8 cellular contexts compared by ENCODE assay signal in the genomic region with DNA sequence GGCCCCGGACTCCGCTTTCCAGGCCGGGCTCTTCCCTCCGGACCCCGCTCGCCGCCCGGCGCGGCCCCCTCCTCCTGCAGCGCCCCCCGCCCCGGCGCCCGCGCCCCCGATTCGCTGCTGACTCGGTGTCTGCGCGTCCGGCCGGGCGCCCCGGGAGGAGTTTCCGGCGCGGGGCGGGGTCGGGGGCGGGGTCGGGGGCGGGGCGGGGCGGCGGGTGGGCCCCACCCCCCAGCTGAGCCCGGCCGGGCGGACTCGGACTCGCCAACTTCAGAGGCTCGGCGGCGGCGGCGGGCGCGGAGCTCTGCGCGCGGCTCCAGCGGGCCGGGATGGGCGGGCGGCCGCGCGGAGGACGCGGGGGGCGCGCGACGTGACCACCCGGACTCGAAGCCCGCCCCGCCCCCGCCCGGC. TPM values are rescaled to one million over a fixed set of nuclear protein-coding genes. Genes with fewer than 3 reads are reported as not detected.
DNase-seq lines count a peak whose midpoint lies in the region; ATAC-seq and TF ChIP-seq lines count a peak whose summit lies in the region.

METRNL (plus strand) TSS at position 270 of the 408 bp plus-strand sequence. CDS start 207 bp downstream, outside the sequence.

- H3K9me3 ChIP-seq in DOHH2 (ENCODE audit: control insufficient read depth, insufficient read depth, low read length) = no peaks in the 10 kb centered on the region
- no peaks in the 10 kb centered on the region for H3K9me3 ChIP-seq in HEK293 (ENCODE audit: control insufficient read depth, insufficient read depth, low read depth, low read length)
- H3K9me3 ChIP-seq in OCI-LY7 (ENCODE audit: low read length) = no peaks in the 10 kb centered on the region

- H3K79me2 ChIP-seq in DOHH2 (ENCODE audit: control insufficient read depth, low read length) = peaks cover 39% of the 10 kb centered on the region
- no peaks in the 10 kb centered on the region for H3K79me2 ChIP-seq in OCI-LY7 (ENCODE audit: insufficient read depth, low read depth, low read length)

- DNase-seq in OCI-LY7 (ENCODE audit: low spot score) (peak; percentile 83), fibroblast of the aortic adventitia (ENCODE audit: low read depth) (peak; percentile 56), natural killer cell (peak; percentile 80)
- peak; percentile 46 for DNase-seq in activated T-helper 2 cell treated with anti-CD3 and anti-CD28 coated beads, Interferon-gamma antibody, Interleukin-2, Interleukin-4, amounts not matched to agents 10 μg/mL and 5 μg/mL and 100 μg/mL, durations not matched to agents 14 hours and 24 hours and 36 hours (ENCODE audit: low spot score)
- peak; percentile 67 to 78 for DNase-seq in stimulated activated naive CD8-positive, alpha-beta T cell treated with anti-CD3 and anti-CD28 coated beads, Interleukin-15, amount 100 ng/mL, for 72 hours

- H3K4me1 ChIP-seq in DOHH2 (ENCODE audit: control insufficient read depth, low read length) (peaks cover 34% of the 10 kb centered on the region), HEK293 (ENCODE audit: control insufficient read depth, insufficient read depth, low read length) (peaks cover 7% of the 10 kb centered on the region), OCI-LY7 (ENCODE audit: insufficient read depth, low read length, poor library complexity, severe bottlenecking) (peaks cover 34% of the 10 kb centered on the region)

- intact Hi-C loops in OCI-LY7 (cut with micrococcal nuclease; ENCODE audit: unreplicated experiment) (no loop called here), natural killer cell (cut with micrococcal nuclease) (no loop called here)
- intact Hi-C loops in activated T-helper 2 cell treated with anti-CD3 and anti-CD28 coated beads, Interferon-gamma antibody, Interleukin-2, Interleukin-4, amounts not matched to agents 10 μg/mL and 5 μg/mL and 100 μg/mL, durations not matched to agents 14 hours and 24 hours and 36 hours (cut with micrococcal nuclease) = no loop called here

- peaks cover 29% of the 10 kb centered on the region for H3K36me3 Mint-ChIP-seq in activated T-helper 2 cell treated with anti-CD3 and anti-CD28 coated beads, Interferon-gamma antibody, Interleukin-2, Interleukin-4, amounts not matched to agents 10 μg/mL and 5 μg/mL and 100 μg/mL, durations not matched to agents 14 hours and 24 hours and 36 hours (ENCODE audit: low read depth)
- no peaks in the 10 kb centered on the region for H3K36me3 Mint-ChIP-seq in natural killer cell

- H4K20me1 ChIP-seq in DOHH2 (ENCODE audit: control insufficient read depth, insufficient read depth, low read depth, low read length) = peaks cover 12% of the 10 kb centered on the region
- H4K20me1 ChIP-seq in OCI-LY7 (ENCODE audit: insufficient read depth, low read length) = no peaks in the 10 kb centered on the region

- H3K27me3 ChIP-seq in DOHH2 (ENCODE audit: control insufficient read depth, low read length) = peaks cover 16% of the 10 kb centered on the region

- H3K4me3 ChIP-seq in DOHH2 (ENCODE audit: low read length) (peak within 1 kb of the TSS; percentile 74), HEK293 (ENCODE audit: low read depth, low read length) (peak within 1 kb of the TSS; percentile 45), OCI-LY7 (ENCODE audit: low read depth, low read length, poor library complexity, severe bottlenecking) (peak within 1 kb of the TSS; percentile 66), fibroblast of the aortic adventitia (ENCODE audit: low read depth, low read length) (peak within 1 kb of the TSS; percentile 82)

- peaks cover 30% of the 10 kb centered on the region for H3K4me1 Mint-ChIP-seq in activated T-helper 2 cell treated with anti-CD3 and anti-CD28 coated beads, Interferon-gamma antibody, Interleukin-2, Interleukin-4, amounts not matched to agents 10 μg/mL and 5 μg/mL and 100 μg/mL, durations not matched to agents 14 hours and 24 hours and 36 hours (ENCODE audit: low read depth)
- H3K4me1 Mint-ChIP-seq in natural killer cell = peaks cover 29 to 37% of the 10 kb centered on the region in 2 donors
- H3K4me1 Mint-ChIP-seq in stimulated activated naive CD8-positive, alpha-beta T cell treated with anti-CD3 and anti-CD28 coated beads, Interleukin-15, amount 100 ng/mL, for 72 hours = peaks cover 32% of the 10 kb centered on the region

- no TSS peak for BruUV-seq in OCI-LY7 (replicated peaks; lab: Mats Ljungman, UMichigan)

- H3K4me2 ChIP-seq in DOHH2 (ENCODE audit: low read length) (peak within 1 kb of the TSS; percentile 76), OCI-LY7 (ENCODE audit: low read length) (peak within 1 kb of the TSS; percentile 82)

- H3K27ac Mint-ChIP-seq in activated T-helper 2 cell treated with anti-CD3 and anti-CD28 coated beads, Interferon-gamma antibody, Interleukin-2, Interleukin-4, amounts not matched to agents 10 μg/mL and 5 μg/mL and 100 μg/mL, durations not matched to agents 14 hours and 24 hours and 36 hours = no peak within 1 kb of the TSS
- peak within 1 kb of the TSS in 1 of 2 donors; percentile 57 for H3K27ac Mint-ChIP-seq in natural killer cell
- H3K27ac Mint-ChIP-seq in stimulated activated naive CD8-positive, alpha-beta T cell treated with anti-CD3 and anti-CD28 coated beads, Interleukin-15, amount 100 ng/mL, for 72 hours = no peak within 1 kb of the TSS

- H3K36me3 ChIP-seq in DOHH2 (ENCODE audit: control insufficient read depth, low read length) = peaks cover 21% of the 10 kb centered on the region
- peaks cover 0 to 3% of the 10 kb centered on the region in 2 experiments; a peak in 1 of 3 replicates for H3K36me3 ChIP-seq in HEK293 (ENCODE audit: control insufficient read depth in 2 of 2, insufficient read depth in 1 of 2, low read length in 2 of 2)
- no peaks in the 10 kb centered on the region for H3K36me3 ChIP-seq in OCI-LY7 (ENCODE audit: insufficient read depth, low read length)

- peak within 1 kb of the TSS; percentile 47 for H3K4me3 Mint-ChIP-seq in activated T-helper 2 cell treated with anti-CD3 and anti-CD28 coated beads, Interferon-gamma antibody, Interleukin-2, Interleukin-4, amounts not matched to agents 10 μg/mL and 5 μg/mL and 100 μg/mL, durations not matched to agents 14 hours and 24 hours and 36 hours (ENCODE audit: low read depth)
- H3K4me3 Mint-ChIP-seq in natural killer cell = peak within 1 kb of the TSS; percentile 68
- H3K4me3 Mint-ChIP-seq in stimulated activated naive CD8-positive, alpha-beta T cell treated with anti-CD3 and anti-CD28 coated beads, Interleukin-15, amount 100 ng/mL, for 72 hours = peak within 1 kb of the TSS; percentile 67 to 72

- no peak for TF ChIP-seq CTCF in DOHH2 (IDR thresholded peaks at IDR 0.05; ENCODE audit: low read depth, low read length, poor library complexity, severe bottlenecking)
- TF ChIP-seq CTCF in HEK293 (tag by site-specific recombination; IDR thresholded peaks at IDR 0.05) = no peak
- no peak for TF ChIP-seq CTCF in OCI-LY7 (conservative IDR thresholded peaks at IDR 0.05; ENCODE audit: low read length)
- TF ChIP-seq CTCF in fibroblast of the aortic adventitia (IDR thresholded peaks at IDR 0.05; ENCODE audit: insufficient read depth, low read length) = no peak
- TF ChIP-seq CTCF in natural killer cell (IDR thresholded peaks at IDR 0.05) = no peak

- peaks cover 6% of the 10 kb centered on the region; the same call in 1 of the 2 replicates for H3F3A ChIP-seq in DOHH2 (ENCODE audit: control insufficient read depth, insufficient read depth)

- peak within 1 kb of the TSS; percentile 42 for H2AFZ ChIP-seq in OCI-LY7 (ENCODE audit: low read length)

- ATAC-seq in natural killer cell (peak; percentile 16 to 52 (median 24)), GM18517 (IDR thresholded peaks at IDR 0.05; ENCODE audit: unreplicated experiment) (no peak)
- ATAC-seq in stimulated activated naive CD8-positive, alpha-beta T cell treated with anti-CD3 and anti-CD28 coated beads, Interleukin-15, amount 100 ng/mL, for 72 hours = peak; percentile 10

- CTCF ChIA-PET in HEK293 (lab: Yijun Ruan, JAX) (no interaction called here), OCI-LY7 (lab: Charles Lee; ENCODE audit: unreplicated experiment) (no interaction called here)

- H3K9me3 Mint-ChIP-seq in activated T-helper 2 cell treated with anti-CD3 and anti-CD28 coated beads, Interferon-gamma antibody, Interleukin-2, Interleukin-4, amounts not matched to agents 10 μg/mL and 5 μg/mL and 100 μg/mL, durations not matched to agents 14 hours and 24 hours and 36 hours = no peaks in the 10 kb centered on the region
- H3K9me3 Mint-ChIP-seq in natural killer cell = no peaks in the 10 kb centered on the region
- H3K9me3 Mint-ChIP-seq in stimulated activated naive CD8-positive, alpha-beta T cell treated with anti-CD3 and anti-CD28 coated beads, Interleukin-15, amount 100 ng/mL, for 72 hours = no peaks in the 10 kb centered on the region

- H3K27ac ChIP-seq in DOHH2 (ENCODE audit: low read depth, low read length) (0 out of 2 replicates have a peak within 1 kb of the TSS, but pooled peaks have one; percentile 23), HEK293 (ENCODE audit: extremely low read depth, low read depth, low read length) (peak within 1 kb of the TSS; percentile 46; the same call in 1 of the 2 replicates), OCI-LY7 (ENCODE audit: low read depth, low read length, poor library complexity, severe bottlenecking) (no peak within 1 kb of the TSS)

- H3K9me2 ChIP-seq in DOHH2 (replicated peaks; ENCODE audit: control insufficient read depth, low read length) (no peaks in the 10 kb centered on the region), OCI-LY7 (ENCODE audit: insufficient read depth, low read length) (no peaks in the 10 kb centered on the region)

- H3K27me3 Mint-ChIP-seq in activated T-helper 2 cell treated with anti-CD3 and anti-CD28 coated beads, Interferon-gamma antibody, Interleukin-2, Interleukin-4, amounts not matched to agents 10 μg/mL and 5 μg/mL and 100 μg/mL, durations not matched to agents 14 hours and 24 hours and 36 hours (ENCODE audit: low read depth) = peaks cover 19% of the 10 kb centered on the region
- H3K27me3 Mint-ChIP-seq in natural killer cell (ENCODE audit: low read depth in 2 of 2) = no peaks in the 10 kb centered on the region
- peaks cover 30% of the 10 kb centered on the region for H3K27me3 Mint-ChIP-seq in stimulated activated naive CD8-positive, alpha-beta T cell treated with anti-CD3 and anti-CD28 coated beads, Interleukin-15, amount 100 ng/mL, for 72 hours

- POLR2A ChIA-PET in HEK293 (lab: Yijun Ruan, JAX) (interaction anchor here (0.6 to 1.4 kb wide), 4 partner anchors 12 to 30 kb away, joined by 3 to 6 read pairs (median 4); no protein-coding TSS in a partner anchor), OCI-LY7 (lab: Charles Lee) (no interaction called here)

TF ChIP-seq in HEK293, 187 proteins besides CTCF, POLR2A, EP300 and RAD21:
- TF ChIP-seq KLF10 (tag by site-specific recombination; IDR thresholded peaks at IDR 0.05) (peak; percentile 29; the same call in 1 of the 2 replicates), ZNF555 (tag by site-specific recombination; conservative IDR thresholded peaks at IDR 0.05) (no peak)

RNA-seq across cellular contexts. Expression of gene METRNL, which starts in this region (rescaled TPM):
- total RNA-seq in OCI-LY7 (2014; rRNA removed; shearing (Covaris generic)) = 16.9 and 18.8 TPM in 2 replicates
- 19.3 and 23.3 TPM in 2 replicates for total RNA-seq in OCI-LY7 (2022)
- 71.0 and 74.7 TPM in 2 replicates for total RNA-seq in activated T-helper 2 cell treated with anti-CD3 and anti-CD28 coated beads, Interferon-gamma antibody, Interleukin-2, Interleukin-4, amounts not matched to agents 10 μg/mL and 5 μg/mL and 100 μg/mL, durations not matched to agents 14 hours and 24 hours and 36 hours
- 77.4 and 105 TPM in 2 replicates for total RNA-seq in fibroblast of the aortic adventitia (ENCODE audit: low replicate concordance)
- 100 to 1,000 TPM; 227 to 390 (median 325) TPM for total RNA-seq in natural killer cell
